10 cellular contexts compared by ENCODE assay signal in genomic region chr5:43432486-43433365, GRCh38. TPM values are rescaled to one million over a fixed set of nuclear protein-coding genes. Genes with fewer than 3 reads are reported as not detected.
DNase-seq lines count a peak whose midpoint lies in the region; ATAC-seq, FAIRE-seq and TF ChIP-seq lines count a peak whose summit lies in the region.
"Had no signal": no experiment of that assay in that cellular context is flagged by ENCODE, and none has a peak within 500 bp of the region (broad histone marks: within the 10 kb centered on the region; RNA-seq: fewer than 3 reads in every experiment).

No MANE protein-coding gene starts in this region.

- H3K36me3 ChIP-seq in adipocyte (ENCODE audit: control insufficient read depth, insufficient read depth, low read length, severe bottlenecking): no peaks in the 10 kb centered on the region
- H3K36me3 ChIP-seq in thoracic aorta: no peaks in the 10 kb centered on the region

- H3K27me3 ChIP-seq in adipocyte (replicated peaks; ENCODE audit: control insufficient read depth, insufficient read depth, low read length) (no peaks in the 10 kb centered on the region), thoracic aorta (replicated peaks; ENCODE audit: insufficient read depth) (no peaks in the 10 kb centered on the region)

- ATAC-seq in thoracic aorta (ENCODE audit: insufficient number of reproducible peaks, low FRiP score, low read depth): peak; percentile 53
- ATAC-seq in HG02852 (IDR thresholded peaks at IDR 0.05; ENCODE audit: unreplicated experiment): no peak

- H3K4me3 ChIP-seq in adipocyte (ENCODE audit: low read length) (peak overlapping the region; percentile 24), thoracic aorta (no peak overlapping the region)
- H3K4me3 ChIP-seq: SK-N-MC had no signal

- H3K9me3 ChIP-seq in adipocyte (ENCODE audit: control insufficient read depth, low read length) (no peaks in the 10 kb centered on the region), thoracic aorta (no peaks in the 10 kb centered on the region)

- no peak overlapping the region for H3K9ac ChIP-seq in adipocyte (ENCODE audit: low read length)

- DNase-seq in KG1 (lab: John Stamatoyannopoulos, UW) (peak; percentile 4), adipocyte (ENCODE audit: low read depth) (peak; percentile 94), hepatic stellate cell (ENCODE audit: low spot score) (peak; percentile 27), thoracic aorta (ENCODE audit: low spot score) (no peak), GM20000 (ENCODE audit: low spot score) (no peak), activated T-cell treated with anti-CD3 and anti-CD28 coated beads for 4 hours (no peak), GM19239 (ENCODE audit: insufficient read length, low spot score) (no peak)
- DNase-seq: retina had no signal

- no peak for TF ChIP-seq CTCF in thoracic aorta (IDR thresholded peaks at IDR 0.05)
- no peak for TF ChIP-seq CTCF in GM20000 (IDR thresholded peaks at IDR 0.05; ENCODE audit: extremely low read depth, missing control alignments)

- no peak overlapping the region for H3K27ac ChIP-seq in thoracic aorta
- H3K27ac ChIP-seq: SK-N-MC had no signal

- no peak for FAIRE-seq in GM19239 (lab: Jason Lieb, UNC)

- H3K4me1 ChIP-seq in adipocyte (ENCODE audit: control insufficient read depth, insufficient read depth, low read length) (peaks cover 15% of the 10 kb centered on the region), thoracic aorta (ENCODE audit: control insufficient read depth in 1 of 2, low read depth in 2 of 2) (peaks cover 0 to 4% of the 10 kb centered on the region in 2 donors)

RNA-seq across cellular contexts. Expression of gene CCL28, which starts 20.5 kb away (rescaled TPM):
- total RNA-seq in thoracic aorta: 10 to 100 TPM in 1 of 2 donors, 1 to 10 TPM in 1; 4.3 to 24.2 TPM

RNA-seq across cellular contexts. Expression of gene TMEM267, which starts 50.9 kb away (rescaled TPM):
- 10 to 100 TPM in 1 of 2 donors, 1 to 10 TPM in 1; 9.5 to 22.5 TPM for total RNA-seq in thoracic aorta

Comparison
In these comparisons a context has a peak if more than half of its experiments do, and no peak if none do; other contexts are left out.
1. DNase-seq: peak in KG1 (single experiment), adipocyte (single experiment) and hepatic stellate cell (single experiment); none in thoracic aorta (single experiment), GM20000 (single experiment), activated T-cell treated with anti-CD3 and anti-CD28 coated beads for 4 hours (single experiment) and GM19239 (single experiment).